12 cellular contexts compared by ENCODE assay signal in genomic region chr9:129702563-129702962, GRCh38. TPM values are rescaled to one million over a fixed set of nuclear protein-coding genes. Genes with fewer than 3 reads are reported as not detected.
DNase-seq lines count a peak whose midpoint lies in the region; ATAC-seq and TF ChIP-seq lines count a peak whose summit lies in the region.
"Had no signal": no experiment of that assay in that cellular context is flagged by ENCODE, and none has a peak within 500 bp of the region (broad histone marks: within the 10 kb centered on the region; RNA-seq: fewer than 3 reads in every experiment).

No MANE protein-coding gene starts in this region.

- H3K27me3 Mint-ChIP-seq in HFFc6 (ENCODE audit: insufficient read depth) (no peaks in the 10 kb centered on the region; the same call in 1 of the 2 replicates), chondrocyte (ENCODE audit: low read depth) (no peaks in the 10 kb centered on the region)
- peaks cover 36% of the 10 kb centered on the region for H3K27me3 Mint-ChIP-seq in activated CD8-positive, alpha-beta memory T cell treated with anti-CD3 and anti-CD28 coated beads, Interleukin-2, amount 10 ng/mL, durations not matched to agents 7 days and 5 days

- CTCF ChIA-PET in activated CD8-positive, alpha-beta memory T cell treated with anti-CD3 and anti-CD28 coated beads, Interleukin-2, amount 10 ng/mL, durations not matched to agents 7 days and 5 days (lab: Charles Lee): interaction anchor here (0.6 to 1.2 kb wide), 2 partner anchors 24 to 588 kb away, joined by 3 to 5 read pairs; no protein-coding TSS in a partner anchor

- TF ChIP-seq CTCF in HFFc6 (IDR thresholded peaks at IDR 0.05): no peak
- TF ChIP-seq CTCF in chondrocyte (IDR thresholded peaks at IDR 0.05): no peak
- TF ChIP-seq CTCF in mucosa of descending colon (IDR thresholded peaks at IDR 0.05): no peak

- no peaks in the 10 kb centered on the region for H3K9me3 ChIP-seq in mucosa of descending colon

- intact Hi-C loops in mucosa of descending colon (cut with DNase I, micrococcal nuclease): no loop called here

- H3K4me1 ChIP-seq in mucosa of descending colon (ENCODE audit: low read depth): peaks cover 18% of the 10 kb centered on the region

- ATAC-seq in mucosa of descending colon: peak; percentile 94
- ATAC-seq in HG02885 (IDR thresholded peaks at IDR 0.05; ENCODE audit: poor library complexity, unreplicated experiment): no peak
- ATAC-seq in activated CD8-positive, alpha-beta memory T cell treated with anti-CD3 and anti-CD28 coated beads, Interleukin-2, amount 10 ng/mL, durations not matched to agents 7 days and 5 days: no peak
- no peak for ATAC-seq in HG03520 (IDR thresholded peaks at IDR 0.05; ENCODE audit: unreplicated experiment)
- ATAC-seq: T-helper 17 cell had no signal

- no peak overlapping the region for H3K4me3 ChIP-seq in mucosa of descending colon

- H3K4me1 Mint-ChIP-seq in HFFc6 (ENCODE audit: low read depth): peaks cover 67% of the 10 kb centered on the region
- H3K4me1 Mint-ChIP-seq in chondrocyte (ENCODE audit: low read depth): peaks cover 33% of the 10 kb centered on the region
- no peaks in the 10 kb centered on the region for H3K4me1 Mint-ChIP-seq in activated CD8-positive, alpha-beta memory T cell treated with anti-CD3 and anti-CD28 coated beads, Interleukin-2, amount 10 ng/mL, durations not matched to agents 7 days and 5 days

- H3K36me3 Mint-ChIP-seq in HFFc6 (ENCODE audit: low read depth): peaks cover 14% of the 10 kb centered on the region
- H3K36me3 Mint-ChIP-seq in chondrocyte (ENCODE audit: low read depth): no peaks in the 10 kb centered on the region
- no peaks in the 10 kb centered on the region for H3K36me3 Mint-ChIP-seq in activated CD8-positive, alpha-beta memory T cell treated with anti-CD3 and anti-CD28 coated beads, Interleukin-2, amount 10 ng/mL, durations not matched to agents 7 days and 5 days

- H3K9me3 Mint-ChIP-seq in HFFc6 (no peaks in the 10 kb centered on the region), chondrocyte (ENCODE audit: low read depth) (no peaks in the 10 kb centered on the region)
- no peaks in the 10 kb centered on the region for H3K9me3 Mint-ChIP-seq in activated CD8-positive, alpha-beta memory T cell treated with anti-CD3 and anti-CD28 coated beads, Interleukin-2, amount 10 ng/mL, durations not matched to agents 7 days and 5 days (ENCODE audit: low read depth)

- peak overlapping the region; percentile 98 for H3K27ac Mint-ChIP-seq in HFFc6
- peak overlapping the region; percentile 88 for H3K27ac Mint-ChIP-seq in chondrocyte (ENCODE audit: unreplicated experiment)
- no peak overlapping the region for H3K27ac Mint-ChIP-seq in activated CD8-positive, alpha-beta memory T cell treated with anti-CD3 and anti-CD28 coated beads, Interleukin-2, amount 10 ng/mL, durations not matched to agents 7 days and 5 days
- H3K27ac Mint-ChIP-seq: T-helper 17 cell had no signal

- H3K4me3 Mint-ChIP-seq in HFFc6 (peak overlapping the region; percentile 76), chondrocyte (ENCODE audit: unreplicated experiment) (no peak overlapping the region)
- H3K4me3 Mint-ChIP-seq in activated CD8-positive, alpha-beta memory T cell treated with anti-CD3 and anti-CD28 coated beads, Interleukin-2, amount 10 ng/mL, durations not matched to agents 7 days and 5 days: no peak overlapping the region
- H3K4me3 Mint-ChIP-seq: T-helper 17 cell had no signal

- no peaks in the 10 kb centered on the region for H3K36me3 ChIP-seq in mucosa of descending colon (ENCODE audit: low read depth)

- DNase-seq in A172 (ENCODE audit: low spot score): peak; percentile 93
- peak; percentile 86 for DNase-seq in HFFc6
- DNase-seq in chondrocyte (ENCODE audit: low spot score): no peak
- DNase-seq in mucosa of descending colon: peak; percentile 80 to 91 (median 85)
- DNase-seq in activated CD4-positive, alpha-beta T cell treated with anti-CD3 and anti-CD28 coated beads for 1 hour: no peak
- DNase-seq in activated CD8-positive, alpha-beta memory T cell treated with anti-CD3 and anti-CD28 coated beads, Interleukin-2, amount 10 ng/mL, durations not matched to agents 7 days and 5 days: no peak
- DNase-seq: C1 segment of cervical spinal cord, H7, T-helper 17 cell had no signal

RNA-seq across cellular contexts. Expression of gene PRRX2, which starts 37.1 kb away (rescaled TPM):
- not detected in 2 replicates for total RNA-seq in A172 (2014; rRNA removed; shearing (Covaris generic))
- total RNA-seq in HFFc6 (2021; fragmentation: NEBNext Ultra II Directional; extraction: Animal tissue kit (Norgen Biotek cat#: 25700)): 100 to 1,000 TPM in 4 of 6 experiments, 10 to 100 TPM in 2; 34.0 to 113 (median 102) TPM
- total RNA-seq in chondrocyte: 4.9 to 5.7 TPM (median 5.0 TPM) in 3 replicates
- total RNA-seq in mucosa of descending colon: 1 to 10 TPM in 1 of 3 donors, under 1 TPM in 2; 0.38 to 1.6 (median 0.89) TPM
- total RNA-seq in activated CD8-positive, alpha-beta memory T cell treated with anti-CD3 and anti-CD28 coated beads, Interleukin-2, amount 10 ng/mL, durations not matched to agents 7 days and 5 days: under 1 TPM in 1 of 2 experiments, not detected in 1; 0.28 TPM
- total RNA-seq: pulmonary artery endothelial cell, T-helper 17 cell had no signal

RNA-seq across cellular contexts. Expression of gene PTGES, which starts 50.3 kb away (rescaled TPM):
- total RNA-seq in A172 (2014; rRNA removed; shearing (Covaris generic)): 3.3 and 4.3 TPM in 2 replicates
- 10 to 100 TPM; 11.3 to 29.6 (median 26.0) TPM for total RNA-seq in HFFc6 (2021; fragmentation: NEBNext Ultra II Directional; extraction: Animal tissue kit (Norgen Biotek cat#: 25700))
- 0.95 to 3.3 TPM (median 1.3 TPM) in 3 replicates for total RNA-seq in chondrocyte
- 10 to 100 TPM in 1 of 3 donors, 1 to 10 TPM in 2; 3.4 to 10.8 (median 5.2) TPM for total RNA-seq in mucosa of descending colon
- total RNA-seq in activated CD8-positive, alpha-beta memory T cell treated with anti-CD3 and anti-CD28 coated beads, Interleukin-2, amount 10 ng/mL, durations not matched to agents 7 days and 5 days: not detected
- total RNA-seq: pulmonary artery endothelial cell had no signal

Comparison
In these comparisons a context has a peak if more than half of its experiments do, and no peak if none do; other contexts are left out.
1. DNase-seq: peak in A172 (single experiment), HFFc6 (single experiment) and mucosa of descending colon (3 of 3); none in chondrocyte (single experiment), activated CD4-positive, alpha-beta T cell treated with anti-CD3 and anti-CD28 coated beads for 1 hour (single experiment) and activated CD8-positive, alpha-beta memory T cell treated with anti-CD3 and anti-CD28 coated beads, Interleukin-2, amount 10 ng/mL, durations not matched to agents 7 days and 5 days (single experiment).